7 cellular contexts compared by ENCODE assay signal in the genomic region with DNA sequence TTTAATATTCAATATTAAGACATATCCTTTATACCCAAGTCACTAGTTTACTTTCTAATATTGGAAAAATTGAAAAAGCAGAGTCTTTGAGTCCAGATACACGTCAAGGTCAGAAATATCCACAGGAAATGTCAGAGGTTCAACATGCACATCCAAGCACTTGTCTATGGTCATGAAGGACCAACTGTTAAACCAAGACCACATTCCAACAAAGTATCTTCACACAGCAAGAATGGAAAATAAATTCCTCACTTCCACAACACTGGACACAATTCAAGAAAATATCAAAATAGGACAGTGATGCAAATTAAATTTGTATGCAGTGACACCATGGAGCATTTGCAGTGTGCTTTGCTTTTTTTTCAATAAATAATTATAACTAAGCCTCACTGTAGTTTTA.
"Had no signal": no experiment of that assay in that cellular context is flagged by ENCODE, and none has a peak within 500 bp of the region (broad histone marks: within the 10 kb centered on the region; RNA-seq: fewer than 3 reads in every experiment).

No MANE protein-coding gene starts in this region.

- H2AFZ ChIP-seq: GM23248 had no signal

- H3K9me3 Mint-ChIP-seq: IgD-negative memory B cell had no signal

- H3K9ac ChIP-seq: GM23248 had no signal

- H3K36me3 Mint-ChIP-seq: IgD-negative memory B cell had no signal

- H3K36me3 ChIP-seq: HAP-1 had no signal

- H3K27me3 Mint-ChIP-seq: IgD-negative memory B cell had no signal

- H3K4me1 ChIP-seq: HAP-1 had no signal

- DNase-seq: GM23248, GOT3, H7, HFFc6 had no signal

- H3K27ac Mint-ChIP-seq: HFFc6, IgD-negative memory B cell had no signal

- H3K4me1 Mint-ChIP-seq: IgD-negative memory B cell had no signal

- H3K4me3 Mint-ChIP-seq: HFFc6, IgD-negative memory B cell had no signal

- H3K9me3 ChIP-seq: HAP-1 had no signal

- H3K4me3 ChIP-seq: GM23248, HAP-1 had no signal

- H3K27ac ChIP-seq: GM23248, HL-60 had no signal
